ENCODE assay signal across 12 cellular contexts in genomic region chr2:240926516-240927389, GRCh38. TPM values are rescaled to one million over a fixed set of nuclear protein-coding genes. Genes with fewer than 3 reads are reported as not detected.
DNase-seq lines count a peak whose midpoint lies in the region; ATAC-seq and TF ChIP-seq lines count a peak whose summit lies in the region.
"Had no signal": no experiment of that assay in that cellular context is flagged by ENCODE, and none has a peak within 500 bp of the region (broad histone marks: within the 10 kb centered on the region; RNA-seq: fewer than 3 reads in every experiment).

No MANE protein-coding gene starts in this region.

- H3K4me3 Mint-ChIP-seq in HFFc6, result peak overlapping the region; percentile 62
- H3K4me3 Mint-ChIP-seq in activated CD4-positive, alpha-beta T cell treated with anti-CD3 and anti-CD28 coated beads, Interleukin-2, amount 10 ng/mL, durations not matched to agents 24 days and 14 days, result no peak overlapping the region
- H3K4me3 Mint-ChIP-seq: activated T-cell treated with anti-CD3 and anti-CD28 coated beads, Interleukin-2, amount 50 U/mL, for 72 hours; memory B cell had no signal

- TF ChIP-seq CTCF in HFFc6 (IDR thresholded peaks at IDR 0.05) (no peak), hepatocyte (IDR thresholded peaks at IDR 0.05; ENCODE audit: poor library complexity) (no peak)

- no peak overlapping the region for H3K27ac ChIP-seq in hepatocyte

- H3K36me3 ChIP-seq in hepatocyte (replicated peaks; ENCODE audit: insufficient read depth, low read depth), result no peaks in the 10 kb centered on the region
- H3K36me3 ChIP-seq: MG63 had no signal

- peaks cover 4% of the 10 kb centered on the region for H3K27me3 Mint-ChIP-seq in HFFc6 (ENCODE audit: insufficient read depth)
- H3K27me3 Mint-ChIP-seq in activated CD4-positive, alpha-beta T cell treated with anti-CD3 and anti-CD28 coated beads, Interleukin-2, amount 10 ng/mL, durations not matched to agents 24 days and 14 days, result no peaks in the 10 kb centered on the region

- H3K4me2 ChIP-seq in hepatocyte, result peak overlapping the region; percentile 37

- H3K36me3 Mint-ChIP-seq in HFFc6 (ENCODE audit: low read depth), result no peaks in the 10 kb centered on the region
- no peaks in the 10 kb centered on the region for H3K36me3 Mint-ChIP-seq in activated CD4-positive, alpha-beta T cell treated with anti-CD3 and anti-CD28 coated beads, Interleukin-2, amount 10 ng/mL, durations not matched to agents 24 days and 14 days (ENCODE audit: low read depth)
- H3K36me3 Mint-ChIP-seq: memory B cell had no signal

- no peak for ATAC-seq in GM19455 (IDR thresholded peaks at IDR 0.05; ENCODE audit: unreplicated experiment)
- ATAC-seq: activated T-cell treated with anti-CD3 and anti-CD28 coated beads, Interleukin-2, amount 50 U/mL, for 72 hours had no signal

- no peaks in the 10 kb centered on the region for H3K79me2 ChIP-seq in hepatocyte

- no peaks in the 10 kb centered on the region for H3K27me3 ChIP-seq in hepatocyte
- H3K27me3 ChIP-seq: MG63 had no signal

- DNase-seq in HFFc6 (no peak), hepatocyte (ENCODE audit: low spot score) (no peak), NAMALWA (ENCODE audit: low spot score) (no peak)
- peak; percentile 11 for DNase-seq in activated CD8-positive, alpha-beta memory T cell treated with anti-CD3 and anti-CD28 coated beads, Interleukin-2, amount 50 U/mL, for 4 hours
- DNase-seq in stimulated activated CD8-positive, alpha-beta memory T cell treated with anti-CD3 and anti-CD28 coated beads, Interleukin-4, amount 100 ng/mL, for 48 hours, result peak; percentile 17
- DNase-seq in activated CD4-positive, alpha-beta T cell treated with anti-CD3 and anti-CD28 coated beads, Interleukin-2, amount 10 ng/mL, durations not matched to agents 24 days and 14 days, result no peak
- DNase-seq: MG63, SHP77 treated with DMSO at 0.1 percent for 48 hours had no signal

- H3K9me2 ChIP-seq in hepatocyte (replicated peaks; ENCODE audit: insufficient read depth), result no peaks in the 10 kb centered on the region

- H3K4me3 ChIP-seq in hepatocyte, result no peak overlapping the region
- H3K4me3 ChIP-seq: MG63 had no signal

- WGBS in hepatocyte (ENCODE audit: low lambda C conversion rate, missing lambda C conversion rate), result 65% methylated on average over 36 of the region's 38 CpGs

- H3K27ac Mint-ChIP-seq in HFFc6, result no peak overlapping the region
- no peak overlapping the region for H3K27ac Mint-ChIP-seq in activated CD4-positive, alpha-beta T cell treated with anti-CD3 and anti-CD28 coated beads, Interleukin-2, amount 10 ng/mL, durations not matched to agents 24 days and 14 days
- H3K27ac Mint-ChIP-seq: activated T-cell treated with anti-CD3 and anti-CD28 coated beads, Interleukin-2, amount 50 U/mL, for 72 hours; memory B cell had no signal

- intact Hi-C loops in activated CD4-positive, alpha-beta T cell treated with anti-CD3 and anti-CD28 coated beads, Interleukin-2, amount 10 ng/mL, durations not matched to agents 24 days and 14 days (cut with micrococcal nuclease), result no loop called here

- no peaks in the 10 kb centered on the region for H3K4me1 ChIP-seq in hepatocyte (ENCODE audit: insufficient read depth)

- H3K9me3 Mint-ChIP-seq in HFFc6, result peaks cover 7% of the 10 kb centered on the region; the same call in 1 of the 2 replicates
- no peaks in the 10 kb centered on the region for H3K9me3 Mint-ChIP-seq in activated CD4-positive, alpha-beta T cell treated with anti-CD3 and anti-CD28 coated beads, Interleukin-2, amount 10 ng/mL, durations not matched to agents 24 days and 14 days
- H3K9me3 Mint-ChIP-seq: activated T-cell treated with anti-CD3 and anti-CD28 coated beads, Interleukin-2, amount 50 U/mL, for 72 hours; memory B cell had no signal

- peak overlapping the region; percentile 16 for H2AFZ ChIP-seq in hepatocyte

- 0 out of 2 replicates have a peak, but pooled peaks cover under 1% of the 10 kb centered on the region for H3K4me1 Mint-ChIP-seq in HFFc6 (ENCODE audit: low read depth)
- H3K4me1 Mint-ChIP-seq in activated CD4-positive, alpha-beta T cell treated with anti-CD3 and anti-CD28 coated beads, Interleukin-2, amount 10 ng/mL, durations not matched to agents 24 days and 14 days, result peaks cover 2% of the 10 kb centered on the region
- H3K4me1 Mint-ChIP-seq: memory B cell had no signal

- no peaks in the 10 kb centered on the region for H3K9me3 ChIP-seq in hepatocyte (ENCODE audit: low read depth)
- H3K9me3 ChIP-seq: MG63 had no signal

- H4K20me1 ChIP-seq in hepatocyte (ENCODE audit: insufficient read depth, poor library complexity, severe bottlenecking), result no peaks in the 10 kb centered on the region

RNA-seq across cellular contexts. Expression of gene CROCC2, which starts 20.6 kb away (rescaled TPM):
- not detected for total RNA-seq in HFFc6 (2021; fragmentation: NEBNext Ultra II Directional; extraction: Animal tissue kit (Norgen Biotek cat#: 25700))
- 0.10 and 0.20 TPM in 2 replicates for total RNA-seq in hepatocyte
- 0.04 and 0.13 TPM in 2 replicates for polyA plus RNA-seq in hepatocyte
- not detected in 2 replicates for total RNA-seq in activated CD4-positive, alpha-beta T cell treated with anti-CD3 and anti-CD28 coated beads, Interleukin-2, amount 10 ng/mL, durations not matched to agents 24 days and 14 days
- total RNA-seq: activated T-cell treated with anti-CD3 and anti-CD28 coated beads, Interleukin-2, amount 50 U/mL, for 72 hours; endothelial cell of umbilical vein had no signal
- polyA plus RNA-seq: endothelial cell of umbilical vein had no signal

RNA-seq across cellular contexts. Expression of gene MAB21L4, which starts 30.8 kb away (rescaled TPM):
- not detected for total RNA-seq in HFFc6 (2021; fragmentation: NEBNext Ultra II Directional; extraction: Animal tissue kit (Norgen Biotek cat#: 25700))
- 13.5 and 34.5 TPM in 2 replicates for total RNA-seq in hepatocyte
- polyA plus RNA-seq in hepatocyte, result 11.5 and 13.1 TPM in 2 replicates
- total RNA-seq in activated CD4-positive, alpha-beta T cell treated with anti-CD3 and anti-CD28 coated beads, Interleukin-2, amount 10 ng/mL, durations not matched to agents 24 days and 14 days, result not detected in 2 replicates
- total RNA-seq: activated T-cell treated with anti-CD3 and anti-CD28 coated beads, Interleukin-2, amount 50 U/mL, for 72 hours; endothelial cell of umbilical vein had no signal
- polyA plus RNA-seq: endothelial cell of umbilical vein had no signal

RNA-seq across cellular contexts. Expression of gene AGXT, which starts 58.1 kb away (rescaled TPM):
- total RNA-seq in HFFc6 (2021; fragmentation: NEBNext Ultra II Directional; extraction: Animal tissue kit (Norgen Biotek cat#: 25700)), result not detected
- total RNA-seq in hepatocyte, result 69.6 and 90.8 TPM in 2 replicates
- 157 and 169 TPM in 2 replicates for polyA plus RNA-seq in hepatocyte
- not detected in 2 replicates for total RNA-seq in activated CD4-positive, alpha-beta T cell treated with anti-CD3 and anti-CD28 coated beads, Interleukin-2, amount 10 ng/mL, durations not matched to agents 24 days and 14 days
- total RNA-seq: activated T-cell treated with anti-CD3 and anti-CD28 coated beads, Interleukin-2, amount 50 U/mL, for 72 hours; endothelial cell of umbilical vein had no signal
- polyA plus RNA-seq: endothelial cell of umbilical vein had no signal

Comparison
In these comparisons a context has a peak if more than half of its experiments do, and no peak if none do; other contexts are left out.
1. DNase-seq: peak in activated CD8-positive, alpha-beta memory T cell treated with anti-CD3 and anti-CD28 coated beads, Interleukin-2, amount 50 U/mL, for 4 hours (single experiment) and stimulated activated CD8-positive, alpha-beta memory T cell treated with anti-CD3 and anti-CD28 coated beads, Interleukin-4, amount 100 ng/mL, for 48 hours (single experiment); none in HFFc6 (single experiment), hepatocyte (single experiment), NAMALWA (single experiment) and activated CD4-positive, alpha-beta T cell treated with anti-CD3 and anti-CD28 coated beads, Interleukin-2, amount 10 ng/mL, durations not matched to agents 24 days and 14 days (single experiment).
2. RNA of gene MAB21L4, which starts 30.8 kb away (total RNA-seq): 13.5 to 34.5 TPM in hepatocyte; not detected in HFFc6 and not detected in activated CD4-positive, alpha-beta T cell treated with anti-CD3 and anti-CD28 coated beads, Interleukin-2, amount 10 ng/mL, durations not matched to agents 24 days and 14 days; every median in the first group is over 10 times any median in the second.
3. RNA of gene AGXT, which starts 58.1 kb away (total RNA-seq): 69.6 to 90.8 TPM in hepatocyte; not detected in HFFc6 and not detected in activated CD4-positive, alpha-beta T cell treated with anti-CD3 and anti-CD28 coated beads, Interleukin-2, amount 10 ng/mL, durations not matched to agents 24 days and 14 days; every median in the first group is over 10 times any median in the second.